Comparison of ENCODE assay signal across 12 cellular contexts in genomic region chr10:80099295-80099694, GRCh38. TPM values are rescaled to one million over a fixed set of nuclear protein-coding genes. Genes with fewer than 3 reads are reported as not detected.
"Had no signal": no experiment of that assay in that cellular context is flagged by ENCODE, and none has a peak within 500 bp of the region (broad histone marks: within the 10 kb centered on the region; RNA-seq: fewer than 3 reads in every experiment).

No MANE protein-coding gene starts in this region.

RNA-seq across cellular contexts. Expression of gene PLAC9, which starts 33.2 kb away (rescaled TPM):
- total RNA-seq: activated B cell treated with CpG ODN at 0.5 μM for 24 hours; activated CD4-positive, alpha-beta memory T cell treated with anti-CD3 and anti-CD28 coated beads for 36 hours; activated CD4-positive, alpha-beta memory T cell treated with anti-CD3 and anti-CD28 coated beads, Interleukin-2, amount 10 ng/mL, durations not matched to agents 7 days and 5 days; activated CD4-positive, alpha-beta T cell treated with anti-CD3 and anti-CD28 coated beads for 36 hours; activated CD4-positive, alpha-beta T cell treated with anti-CD3 and anti-CD28 coated beads, Interleukin-2, amount 10 ng/mL, durations not matched to agents 24 days and 14 days; activated CD4-positive, alpha-beta T cell treated with anti-CD3 and anti-CD28 coated beads, Interleukin-2, amount 10 ng/mL, durations not matched to agents 7 days and 5 days; activated CD8-positive, alpha-beta memory T cell treated with anti-CD3 and anti-CD28 coated beads for 36 hours; activated CD8-positive, alpha-beta memory T cell treated with anti-CD3 and anti-CD28 coated beads, Interleukin-2, amount 10 ng/mL, durations not matched to agents 7 days and 5 days; activated CD8-positive, alpha-beta T cell treated with anti-CD3 and anti-CD28 coated beads for 36 hours; activated CD8-positive, alpha-beta T cell treated with anti-CD3 and anti-CD28 coated beads, Interleukin-2, amount 10 ng/mL, durations not matched to agents 7 days and 5 days; T-helper 1 cell treated with Interleukin-12 subunit alpha and Interleukin-12 subunit beta and Interleukin-4 antibody, amounts not matched to agents 30 ng/mL and 1 ng/mL, for 36 hours; T-helper 2 cell treated with Interferon-gamma antibody and Interleukin-4, amounts not matched to agents 100 ng/mL and 5 ng/mL, for 36 hours had no signal
